Comparison of ENCODE assay signal across 8 cellular contexts in genomic region chr1:148013177-148014144, GRCh38.
DNase-seq lines count a peak whose midpoint lies in the region; ATAC-seq, FAIRE-seq and TF ChIP-seq lines count a peak whose summit lies in the region.
"Not testable (repeated sequence)": the region's sequence is repeated elsewhere in the genome, so short reads cannot be mapped to it uniquely, and the experiment has no call there.

No MANE protein-coding gene starts in this region.

- peaks cover 30% of the 10 kb centered on the region for H3K27me3 Mint-ChIP-seq in activated naive CD4-positive, alpha-beta T cell treated with anti-CD3 and anti-CD28 coated beads for 36 hours (ENCODE audit: low read depth)
- peaks cover 14 to 26% of the 10 kb centered on the region in 2 donors for H3K27me3 Mint-ChIP-seq in natural killer cell treated with Interleukin-12 subunit alpha and Interleukin-12 subunit beta and Interleukin-15 and Interleukin-18, amount 100 ng/mL, for 72 hours
- H3K27me3 Mint-ChIP-seq in stimulated activated naive CD8-positive, alpha-beta T cell treated with anti-CD3 and anti-CD28 coated beads, Interleukin-15, amount 100 ng/mL, for 72 hours, result peaks cover 54% of the 10 kb centered on the region

- in situ Hi-C loops in Panc1 (cut with HindIII; ENCODE audit: low pct_unique_long_range_greater_than_20kb, low sequenced_read_pairs), result not testable (repeated sequence)

- not testable (repeated sequence) for H3K36me3 Mint-ChIP-seq in activated naive CD4-positive, alpha-beta T cell treated with anti-CD3 and anti-CD28 coated beads for 36 hours (ENCODE audit: low read depth); natural killer cell treated with Interleukin-12 subunit alpha and Interleukin-12 subunit beta and Interleukin-15 and Interleukin-18, amount 100 ng/mL, for 72 hours

- not testable (repeated sequence) for FAIRE-seq in D721Med (lab: Jason Lieb, UNC)

- H3K79me2 ChIP-seq in hepatocyte, result not testable (repeated sequence)

- BruUV-seq in Panc1 (replicated peaks; lab: Mats Ljungman, UMichigan), result not testable (repeated sequence)

- not testable (repeated sequence) for H3K36me3 ChIP-seq in Panc1 (ENCODE audit: control insufficient read depth, insufficient read depth, low read length); hepatocyte (replicated peaks; ENCODE audit: insufficient read depth, low read depth)

- not testable (repeated sequence) for H3K27me3 ChIP-seq in Panc1 (ENCODE audit: control insufficient read depth, insufficient read depth, low read length)
- peaks cover 13% of the 10 kb centered on the region for H3K27me3 ChIP-seq in hepatocyte

- peaks cover 15% of the 10 kb centered on the region for H3K4me1 Mint-ChIP-seq in activated naive CD4-positive, alpha-beta T cell treated with anti-CD3 and anti-CD28 coated beads for 36 hours (ENCODE audit: low read depth)
- not testable (repeated sequence) for H3K4me1 Mint-ChIP-seq in natural killer cell treated with Interleukin-12 subunit alpha and Interleukin-12 subunit beta and Interleukin-15 and Interleukin-18, amount 100 ng/mL, for 72 hours (ENCODE audit: low read depth in 2 of 2)
- peaks cover 30% of the 10 kb centered on the region for H3K4me1 Mint-ChIP-seq in stimulated activated naive CD8-positive, alpha-beta T cell treated with anti-CD3 and anti-CD28 coated beads, Interleukin-15, amount 100 ng/mL, for 72 hours

- H3K27ac Mint-ChIP-seq in activated naive CD4-positive, alpha-beta T cell treated with anti-CD3 and anti-CD28 coated beads for 36 hours; natural killer cell treated with Interleukin-12 subunit alpha and Interleukin-12 subunit beta and Interleukin-15 and Interleukin-18, amount 100 ng/mL, for 72 hours; stimulated activated naive CD8-positive, alpha-beta T cell treated with anti-CD3 and anti-CD28 coated beads, Interleukin-15, amount 100 ng/mL, for 72 hours: not testable (repeated sequence)

- peak overlapping the region; percentile 79 for H3K4me2 ChIP-seq in hepatocyte

- not testable (repeated sequence) for H3K27ac ChIP-seq in Panc1 (ENCODE audit: low read length); coronary artery; hepatocyte

- H2AFZ ChIP-seq in hepatocyte, result not testable (repeated sequence)

- 45% methylated on average over 39 of the region's 48 CpGs for WGBS in hepatocyte (ENCODE audit: low lambda C conversion rate, missing lambda C conversion rate)

- H4K20me1 ChIP-seq in hepatocyte (ENCODE audit: insufficient read depth, poor library complexity, severe bottlenecking), result not testable (repeated sequence)

- intact Hi-C loops in Panc1 (cut with micrococcal nuclease; ENCODE audit: unreplicated experiment); activated naive CD4-positive, alpha-beta T cell treated with anti-CD3 and anti-CD28 coated beads for 36 hours (cut with micrococcal nuclease); left colon (cut with DNase I, micrococcal nuclease): not testable (repeated sequence)

- peak; percentile 8 for DNase-seq in D721Med (ENCODE audit: insufficient read length, low spot score)
- DNase-seq in Panc1 (ENCODE audit: low read depth, low spot score); coronary artery (ENCODE audit: low spot score); hepatocyte (ENCODE audit: low spot score); left colon; natural killer cell treated with Interleukin-12 subunit alpha and Interleukin-12 subunit beta and Interleukin-15 and Interleukin-18, amount 100 ng/mL, for 72 hours (ENCODE audit: low spot score); stimulated activated naive CD8-positive, alpha-beta T cell treated with anti-CD3 and anti-CD28 coated beads, Interleukin-15, amount 100 ng/mL, for 72 hours: not testable (repeated sequence)
- DNase-seq in activated naive CD4-positive, alpha-beta T cell treated with anti-CD3 and anti-CD28 coated beads for 36 hours, result peak; percentile 19

- H3K9me3 Mint-ChIP-seq in activated naive CD4-positive, alpha-beta T cell treated with anti-CD3 and anti-CD28 coated beads for 36 hours; natural killer cell treated with Interleukin-12 subunit alpha and Interleukin-12 subunit beta and Interleukin-15 and Interleukin-18, amount 100 ng/mL, for 72 hours; stimulated activated naive CD8-positive, alpha-beta T cell treated with anti-CD3 and anti-CD28 coated beads, Interleukin-15, amount 100 ng/mL, for 72 hours: not testable (repeated sequence)

- H3K4me3 Mint-ChIP-seq in activated naive CD4-positive, alpha-beta T cell treated with anti-CD3 and anti-CD28 coated beads for 36 hours, result not testable (repeated sequence)
- H3K4me3 Mint-ChIP-seq in natural killer cell treated with Interleukin-12 subunit alpha and Interleukin-12 subunit beta and Interleukin-15 and Interleukin-18, amount 100 ng/mL, for 72 hours, result peak overlapping the region; percentile 6
- peak overlapping the region; percentile 43 to 72 for H3K4me3 Mint-ChIP-seq in stimulated activated naive CD8-positive, alpha-beta T cell treated with anti-CD3 and anti-CD28 coated beads, Interleukin-15, amount 100 ng/mL, for 72 hours

- not testable (repeated sequence) for H3K9me2 ChIP-seq in hepatocyte (replicated peaks; ENCODE audit: insufficient read depth)

- H3K4me3 ChIP-seq in Panc1 (ENCODE audit: low read depth in 2 of 2, low read length in 2 of 2); hepatocyte: not testable (repeated sequence)
- peak overlapping the region; percentile 25 for H3K4me3 ChIP-seq in coronary artery

- TF ChIP-seq CTCF in D721Med (IDR thresholded peaks at IDR 0.05; ENCODE audit: insufficient read depth, missing control alignments); Panc1 (IDR thresholded peaks at IDR 0.05); coronary artery (IDR thresholded peaks at IDR 0.05); hepatocyte (IDR thresholded peaks at IDR 0.05; ENCODE audit: poor library complexity): not testable (repeated sequence)

- ATAC-seq in Panc1 (0 out of 2 replicates have a peak, but pooled peaks have one; percentile 6), left colon (peak; percentile 32)
- peak in 1 of 2 donors; percentile 52 for ATAC-seq in natural killer cell treated with Interleukin-12 subunit alpha and Interleukin-12 subunit beta and Interleukin-15 and Interleukin-18, amount 100 ng/mL, for 72 hours
- ATAC-seq in stimulated activated naive CD8-positive, alpha-beta T cell treated with anti-CD3 and anti-CD28 coated beads, Interleukin-15, amount 100 ng/mL, for 72 hours, result not testable (repeated sequence)

- H3K4me1 ChIP-seq in Panc1 (ENCODE audit: control insufficient read depth, insufficient read depth, low read length); hepatocyte (ENCODE audit: insufficient read depth): not testable (repeated sequence)

- POLR2A ChIA-PET in Panc1 (lab: Charles Lee), result not testable (repeated sequence)

- not testable (repeated sequence) for H3K9me3 ChIP-seq in Panc1 (ENCODE audit: control insufficient read depth, insufficient read depth, low read depth, low read length); hepatocyte (ENCODE audit: low read depth)

- CTCF ChIA-PET in Panc1 (lab: Charles Lee); activated naive CD4-positive, alpha-beta T cell treated with anti-CD3 and anti-CD28 coated beads for 36 hours (lab: Charles Lee): not testable (repeated sequence)
